ENCODE assay signal across 8 cellular contexts in genomic region chr10:43421201-43421507, GRCh38. TPM values are rescaled to one million over a fixed set of nuclear protein-coding genes. Genes with fewer than 3 reads are reported as not detected.
DNase-seq lines count a peak whose midpoint lies in the region; ATAC-seq lines count a peak whose summit lies in the region.

No MANE protein-coding gene starts in this region.

- H3K4me3 Mint-ChIP-seq in T-helper 2 cell treated with Interferon-gamma antibody and Interleukin-4, amounts not matched to agents 5 μg/mL and 100 μg/mL, for 36 hours, result peak overlapping the region; percentile 91
- H3K4me3 Mint-ChIP-seq in activated T-helper 17 cell treated with anti-CD3 and anti-CD28 coated beads, Interleukin-2, amount 50 U/mL, for 72 hours, result peak overlapping the region; percentile 95

- H3K27me3 Mint-ChIP-seq in T-helper 2 cell treated with Interferon-gamma antibody and Interleukin-4, amounts not matched to agents 5 μg/mL and 100 μg/mL, for 36 hours (ENCODE audit: low read depth), result no peaks in the 10 kb centered on the region
- H3K27me3 Mint-ChIP-seq in activated T-helper 17 cell treated with anti-CD3 and anti-CD28 coated beads, Interleukin-2, amount 50 U/mL, for 72 hours, result no peaks in the 10 kb centered on the region

- H3K4me3 ChIP-seq in iPS-18c (ENCODE audit: insufficient read depth, low read depth, low read length), result peak overlapping the region; percentile 40

- peak overlapping the region; percentile 98 for H3K27ac Mint-ChIP-seq in T-helper 2 cell treated with Interferon-gamma antibody and Interleukin-4, amounts not matched to agents 5 μg/mL and 100 μg/mL, for 36 hours
- peak overlapping the region; percentile 94 for H3K27ac Mint-ChIP-seq in activated T-helper 17 cell treated with anti-CD3 and anti-CD28 coated beads, Interleukin-2, amount 50 U/mL, for 72 hours

- no peak for DNase-seq in T-helper 2 cell treated with Interferon-gamma antibody and Interleukin-4, amounts not matched to agents 5 μg/mL and 100 μg/mL, for 36 hours (ENCODE audit: low spot score)
- DNase-seq in T-helper 2 cell (no peak), substantia nigra (lab: John Stamatoyannopoulos, UW) (no peak), activated gamma-delta T cell (lab: John Stamatoyannopoulos, UW) (no peak), sciatic nerve (ENCODE audit: low spot score) (no peak)
- DNase-seq in stimulated activated CD8-positive, alpha-beta memory T cell treated with anti-CD3 and anti-CD28 coated beads, Interleukin-4, amount 100 ng/mL, for 48 hours, result no peak

- H3K36me3 Mint-ChIP-seq in T-helper 2 cell treated with Interferon-gamma antibody and Interleukin-4, amounts not matched to agents 5 μg/mL and 100 μg/mL, for 36 hours (ENCODE audit: low read depth), result no peaks in the 10 kb centered on the region
- H3K36me3 Mint-ChIP-seq in activated T-helper 17 cell treated with anti-CD3 and anti-CD28 coated beads, Interleukin-2, amount 50 U/mL, for 72 hours (ENCODE audit: low read depth), result no peaks in the 10 kb centered on the region

- no peak for ATAC-seq in activated T-helper 17 cell treated with anti-CD3 and anti-CD28 coated beads, Interleukin-2, amount 50 U/mL, for 72 hours (replicated peaks)
- ATAC-seq in sciatic nerve, result no peak

- peaks cover 4% of the 10 kb centered on the region for H3K9me3 Mint-ChIP-seq in T-helper 2 cell treated with Interferon-gamma antibody and Interleukin-4, amounts not matched to agents 5 μg/mL and 100 μg/mL, for 36 hours
- H3K9me3 Mint-ChIP-seq in activated T-helper 17 cell treated with anti-CD3 and anti-CD28 coated beads, Interleukin-2, amount 50 U/mL, for 72 hours, result no peaks in the 10 kb centered on the region

- H3K9me3 ChIP-seq in iPS-18c (ENCODE audit: control insufficient read depth, insufficient read depth, low read length), result peaks cover 4% of the 10 kb centered on the region

- intact Hi-C loops in sciatic nerve (cut with DNase I), result no loop called here

- H3K4me1 Mint-ChIP-seq in T-helper 2 cell treated with Interferon-gamma antibody and Interleukin-4, amounts not matched to agents 5 μg/mL and 100 μg/mL, for 36 hours (ENCODE audit: low read depth), result peaks cover 42% of the 10 kb centered on the region
- H3K4me1 Mint-ChIP-seq in activated T-helper 17 cell treated with anti-CD3 and anti-CD28 coated beads, Interleukin-2, amount 50 U/mL, for 72 hours, result peaks cover 8% of the 10 kb centered on the region

- H3K27ac ChIP-seq in substantia nigra (ENCODE audit: low read depth, low read length, poor library complexity, severe bottlenecking), result peak overlapping the region; percentile 97

RNA-seq across cellular contexts. Expression of gene HNRNPF, which starts 12.2 kb away (rescaled TPM):
- total RNA-seq in activated T-helper 17 cell treated with anti-CD3 and anti-CD28 coated beads, Interleukin-2, amount 50 U/mL, for 72 hours, result 100 to 1,000 TPM; 306 to 483 TPM
- 130 TPM for total RNA-seq in sciatic nerve

RNA-seq across cellular contexts. Expression of gene ZNF487, which starts 15.8 kb away (rescaled TPM):
- 1 to 10 TPM; 2.5 to 2.9 TPM for total RNA-seq in activated T-helper 17 cell treated with anti-CD3 and anti-CD28 coated beads, Interleukin-2, amount 50 U/mL, for 72 hours
- 14.3 TPM for total RNA-seq in sciatic nerve

RNA-seq across cellular contexts. Expression of gene FXYD4, which starts 49.7 kb away (rescaled TPM):
- total RNA-seq in activated T-helper 17 cell treated with anti-CD3 and anti-CD28 coated beads, Interleukin-2, amount 50 U/mL, for 72 hours, result not detected
- not detected for total RNA-seq in sciatic nerve
